ENCODE assay signal across 9 cellular contexts in the genomic region with DNA sequence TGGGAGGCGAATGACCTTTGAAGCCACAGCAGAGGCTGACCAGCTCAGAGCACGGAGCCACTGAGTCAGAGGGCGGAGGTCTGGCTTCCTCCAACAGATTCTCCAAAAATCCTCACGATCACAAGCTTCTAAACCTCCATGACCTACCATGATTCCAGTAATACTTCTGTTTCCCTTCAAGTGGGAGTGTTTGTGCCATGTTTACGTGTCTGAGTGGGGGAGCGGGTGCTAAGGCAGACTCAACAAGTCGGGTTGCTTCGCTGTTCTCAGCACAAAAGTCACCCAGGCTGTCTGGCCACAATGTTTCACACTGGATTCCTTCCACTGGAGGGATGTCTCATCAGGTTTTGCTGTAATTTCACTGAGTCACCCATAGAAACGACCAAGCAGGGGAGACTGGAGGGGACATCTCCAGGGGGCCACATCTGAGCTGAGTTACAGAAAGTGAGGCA.
DNase-seq lines count a peak whose midpoint lies in the region; ATAC-seq and TF ChIP-seq lines count a peak whose summit lies in the region.
"Had no signal": no experiment of that assay in that cellular context is flagged by ENCODE, and none has a peak within 500 bp of the region (broad histone marks: within the 10 kb centered on the region; RNA-seq: fewer than 3 reads in every experiment).

No MANE protein-coding gene starts in this region.

- no peaks in the 10 kb centered on the region for H3K9me3 Mint-ChIP-seq in activated T-helper 1 cell treated with anti-CD3 and anti-CD28 coated beads, Interleukin-12 subunit alpha, Interleukin-12 subunit beta, Interleukin-2, Interleukin-4 antibody, amounts not matched to agents 30 ng/mL and 10 ng/mL and 1 ng/mL, durations not matched to agents 14 hours and 24 hours and 36 hours

- peaks cover 0 to 9% (median 7%) of the 10 kb centered on the region in 3 donors for H3K36me3 ChIP-seq in tibial artery

- H3K27ac Mint-ChIP-seq in activated T-helper 1 cell treated with anti-CD3 and anti-CD28 coated beads, Interleukin-12 subunit alpha, Interleukin-12 subunit beta, Interleukin-2, Interleukin-4 antibody, amounts not matched to agents 30 ng/mL and 10 ng/mL and 1 ng/mL, durations not matched to agents 14 hours and 24 hours and 36 hours = peak overlapping the region; percentile 63

- peaks cover 3 to 90% (median 68%) of the 10 kb centered on the region in 4 donors for H3K4me1 ChIP-seq in tibial artery

- peak overlapping the region; percentile 73 to 78 for H3K27ac ChIP-seq in tibial artery
- H3K27ac ChIP-seq: BLaER1 had no signal

- no peaks in the 10 kb centered on the region for H3K27me3 ChIP-seq in tibial artery
- H3K27me3 ChIP-seq: BLaER1 had no signal

- no peaks in the 10 kb centered on the region for H3K27me3 Mint-ChIP-seq in activated T-helper 1 cell treated with anti-CD3 and anti-CD28 coated beads, Interleukin-12 subunit alpha, Interleukin-12 subunit beta, Interleukin-2, Interleukin-4 antibody, amounts not matched to agents 30 ng/mL and 10 ng/mL and 1 ng/mL, durations not matched to agents 14 hours and 24 hours and 36 hours (ENCODE audit: insufficient read depth)

- no peaks in the 10 kb centered on the region for H3K9me3 ChIP-seq in tibial artery
- H3K9me3 ChIP-seq: BLaER1 had no signal

- no peak overlapping the region for H3K4me3 Mint-ChIP-seq in activated T-helper 1 cell treated with anti-CD3 and anti-CD28 coated beads, Interleukin-12 subunit alpha, Interleukin-12 subunit beta, Interleukin-2, Interleukin-4 antibody, amounts not matched to agents 30 ng/mL and 10 ng/mL and 1 ng/mL, durations not matched to agents 14 hours and 24 hours and 36 hours

- no peak for ATAC-seq in HG03565 (IDR thresholded peaks at IDR 0.05; ENCODE audit: unreplicated experiment)
- ATAC-seq in HG03432 (IDR thresholded peaks at IDR 0.05; ENCODE audit: unreplicated experiment) = no peak

- peaks cover 7% of the 10 kb centered on the region for H3K36me3 Mint-ChIP-seq in activated T-helper 1 cell treated with anti-CD3 and anti-CD28 coated beads, Interleukin-12 subunit alpha, Interleukin-12 subunit beta, Interleukin-2, Interleukin-4 antibody, amounts not matched to agents 30 ng/mL and 10 ng/mL and 1 ng/mL, durations not matched to agents 14 hours and 24 hours and 36 hours (ENCODE audit: low read depth)

- no peak overlapping the region for H3K4me3 ChIP-seq in tibial artery
- H3K4me3 ChIP-seq: BLaER1 had no signal

- intact Hi-C loops in activated T-helper 1 cell treated with anti-CD3 and anti-CD28 coated beads, Interleukin-12 subunit alpha, Interleukin-12 subunit beta, Interleukin-2, Interleukin-4 antibody, amounts not matched to agents 30 ng/mL and 10 ng/mL and 1 ng/mL, durations not matched to agents 14 hours and 24 hours and 36 hours (cut with micrococcal nuclease) = no loop called here
- intact Hi-C loops in tibial artery (cut with DNase I; ENCODE audit: low total_unique reads) = loop anchor here (10.0 kb wide), 2 partner anchors 86 to 196 kb away; a partner anchor contains a TSS

- peak; percentile 42 to 79 for TF ChIP-seq CTCF in tibial artery (IDR thresholded peaks at IDR 0.05)

- peaks cover 30% of the 10 kb centered on the region for H3K4me1 Mint-ChIP-seq in activated T-helper 1 cell treated with anti-CD3 and anti-CD28 coated beads, Interleukin-12 subunit alpha, Interleukin-12 subunit beta, Interleukin-2, Interleukin-4 antibody, amounts not matched to agents 30 ng/mL and 10 ng/mL and 1 ng/mL, durations not matched to agents 14 hours and 24 hours and 36 hours (ENCODE audit: low read depth)

- DNase-seq in activated T-cell treated with anti-CD3 and anti-CD28 coated beads for 24 hours (ENCODE audit: low read depth) = peak; percentile 20
- no peak for DNase-seq in activated T-cell treated with anti-CD3 and anti-CD28 coated beads for 4 hours
- DNase-seq in activated T-helper 1 cell treated with anti-CD3 and anti-CD28 coated beads, Interleukin-12 subunit alpha, Interleukin-12 subunit beta, Interleukin-2, Interleukin-4 antibody, amounts not matched to agents 30 ng/mL and 10 ng/mL and 1 ng/mL, durations not matched to agents 14 hours and 24 hours and 36 hours (ENCODE audit: low spot score) = no peak
- DNase-seq in islet precursor cell = peak; percentile 92
- peak in 1 of 2 donors; percentile 76 for DNase-seq in tibial artery
- DNase-seq in NCI-H82 (lab: John Stamatoyannopoulos, UW) = no peak

Comparison
In these comparisons a context has a peak if more than half of its experiments do, and no peak if none do; other contexts are left out.
1. DNase-seq: peak in activated T-cell treated with anti-CD3 and anti-CD28 coated beads for 24 hours (single experiment) and islet precursor cell (single experiment); none in activated T-cell treated with anti-CD3 and anti-CD28 coated beads for 4 hours (single experiment), activated T-helper 1 cell treated with anti-CD3 and anti-CD28 coated beads, Interleukin-12 subunit alpha, Interleukin-12 subunit beta, Interleukin-2, Interleukin-4 antibody, amounts not matched to agents 30 ng/mL and 10 ng/mL and 1 ng/mL, durations not matched to agents 14 hours and 24 hours and 36 hours (single experiment) and NCI-H82 (single experiment).